In the genomic region with DNA sequence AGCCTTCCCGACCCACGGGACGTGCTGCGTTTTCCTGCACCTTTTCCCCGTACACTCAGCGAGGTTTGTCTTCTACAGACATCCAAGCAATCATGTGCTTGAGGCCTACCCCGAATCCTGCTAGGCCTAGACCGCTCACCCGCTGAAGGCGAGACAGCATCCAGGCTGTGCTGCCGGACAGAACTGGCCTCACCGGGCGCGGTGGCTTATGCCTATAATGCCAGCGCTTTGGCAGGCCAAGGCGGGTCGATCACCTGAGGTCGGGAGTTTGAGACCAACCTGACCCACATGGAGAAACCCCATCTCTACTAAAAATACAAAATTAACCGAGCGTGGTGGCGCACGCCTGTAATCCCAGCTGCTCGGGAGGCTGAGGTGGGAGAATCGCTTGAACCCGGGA, we compare ENCODE assay signal across 24 cellular contexts.
"Had no signal": no experiment of that assay in that cellular context is flagged by ENCODE, and none has a peak within 500 bp of the region (broad histone marks: within the 10 kb centered on the region; RNA-seq: fewer than 3 reads in every experiment).

No MANE protein-coding gene starts in this region.

- H3K36me3 Mint-ChIP-seq: natural killer cell had no signal

- H3K9me3 Mint-ChIP-seq: effector memory CD8-positive, alpha-beta T cell; natural killer cell had no signal

- DNase-seq: dermis blood vessel endothelial cell; effector memory CD8-positive, alpha-beta T cell; erythroblast; esophagus squamous epithelium; foreskin melanocyte; glutamatergic neuron; left ventricle myocardium superior; lower lobe of right lung; natural killer cell; pancreas; retina; right lobe of liver; small intestine; stimulated activated CD4-positive, alpha-beta T cell treated with anti-CD3 and anti-CD28 coated beads, Interleukin-12 subunit alpha, Interleukin-12 subunit beta, amount 100 ng/mL, for 4 hours; stimulated activated CD4-positive, alpha-beta T cell treated with anti-CD3 and anti-CD28 coated beads, Interleukin-1b, Interleukin-23, amount 100 ng/mL, for 48 hours; stimulated activated CD4-positive, alpha-beta T cell treated with anti-CD3 and anti-CD28 coated beads, Interleukin-4, amount 100 ng/mL, for 1 hour; stimulated activated CD8-positive, alpha-beta memory T cell treated with anti-CD3 and anti-CD28 coated beads, Interleukin-4, amount 100 ng/mL, for 48 hours; stimulated activated naive CD8-positive, alpha-beta T cell treated with anti-CD3 and anti-CD28 coated beads, Interleukin-15, Interleukin-2, amounts not matched to agents 100 U/mL and 50 U/mL, for 24 hours; substantia nigra; testis; tibial artery; upper lobe of left lung had no signal

- H3K4me3 ChIP-seq: coronary artery, esophagus squamous epithelium, lower lobe of right lung, pancreas, right lobe of liver, testis, tibial artery, upper lobe of left lung had no signal

- H3K27ac ChIP-seq: esophagus squamous epithelium, lower lobe of right lung, neutrophil, right lobe of liver, testis, tibial artery, upper lobe of left lung had no signal

- H3K27me3 ChIP-seq: esophagus squamous epithelium, neutrophil, pancreas, right lobe of liver, testis, tibial artery, upper lobe of left lung had no signal

- H3K4me1 ChIP-seq: esophagus squamous epithelium, lower lobe of right lung, right lobe of liver, testis, tibial artery, upper lobe of left lung had no signal

- H3K4me3 Mint-ChIP-seq: effector memory CD8-positive, alpha-beta T cell; natural killer cell had no signal

- H3K9me3 ChIP-seq: esophagus squamous epithelium, lower lobe of right lung, pancreas, right lobe of liver, testis, tibial artery, upper lobe of left lung had no signal

- H3K27me3 Mint-ChIP-seq: effector memory CD8-positive, alpha-beta T cell had no signal

- ATAC-seq: effector memory CD8-positive, alpha-beta T cell; left ventricle myocardium superior; lower lobe of right lung; natural killer cell; pancreas; right lobe of liver; stimulated activated naive CD8-positive, alpha-beta T cell treated with anti-CD3 and anti-CD28 coated beads, Interleukin-15, Interleukin-2, amounts not matched to agents 100 U/mL and 50 U/mL, for 24 hours had no signal

- H3K27ac Mint-ChIP-seq: effector memory CD8-positive, alpha-beta T cell; natural killer cell had no signal
